Comparison of ENCODE assay signal across 22 cellular contexts in genomic region chr21:40752125-40752524, GRCh38.
"Had no signal": no experiment of that assay in that cellular context is flagged by ENCODE, and none has a peak within 500 bp of the region (broad histone marks: within the 10 kb centered on the region; RNA-seq: fewer than 3 reads in every experiment).

No MANE protein-coding gene starts in this region.

- H3K4me1 ChIP-seq: left ventricle myocardium inferior, stomach, upper lobe of left lung had no signal

- H3K4me3 ChIP-seq: dorsolateral prefrontal cortex, left ventricle myocardium inferior, ovary, smooth muscle cell, stomach, upper lobe of left lung had no signal

- H3K9me3 ChIP-seq: ovary, stomach, upper lobe of left lung had no signal

- DNase-seq: activated B cell treated with CpG ODN at 0.5 μM for 24 hours; activated CD4-positive, alpha-beta memory T cell treated with anti-CD3 and anti-CD28 coated beads, Interleukin-2, amount 10 ng/mL, durations not matched to agents 7 days and 5 days; activated CD4-positive, alpha-beta T cell treated with anti-CD3 and anti-CD28 coated beads for 48 hours; activated naive CD4-positive, alpha-beta T cell treated with anti-CD3 and anti-CD28 coated beads for 36 hours; activated T-cell treated with anti-CD3 and anti-CD28 coated beads, Interleukin-2, amount 50 U/mL, for 24 hours; anterior cingulate cortex; brain microvascular endothelial cell; central memory CD4-positive, alpha-beta T cell; dorsolateral prefrontal cortex; foreskin melanocyte; glutamatergic neuron; hippocampal formation; kidney; left ventricle myocardium inferior; mammary epithelial cell; ovary; stimulated activated CD4-positive, alpha-beta T cell treated with anti-CD3 and anti-CD28 coated beads, Interleukin-4, amount 100 ng/mL, for 24 hours; stomach; upper lobe of left lung had no signal

- H3K27me3 ChIP-seq: brain microvascular endothelial cell, ovary, upper lobe of left lung had no signal

- ATAC-seq: sciatic nerve; stimulated activated effector memory CD8-positive, alpha-beta T cell treated with anti-CD3 and anti-CD28 coated beads, Interleukin-12 subunit alpha, Interleukin-12 subunit beta, amount 100 ng/mL, for 72 hours had no signal

- H3K36me3 ChIP-seq: brain microvascular endothelial cell, left ventricle myocardium inferior, ovary, stomach, upper lobe of left lung had no signal

- H3K27ac ChIP-seq: brain microvascular endothelial cell, dorsolateral prefrontal cortex, left ventricle myocardium inferior, ovary, stomach, upper lobe of left lung had no signal
